In the genomic region with DNA sequence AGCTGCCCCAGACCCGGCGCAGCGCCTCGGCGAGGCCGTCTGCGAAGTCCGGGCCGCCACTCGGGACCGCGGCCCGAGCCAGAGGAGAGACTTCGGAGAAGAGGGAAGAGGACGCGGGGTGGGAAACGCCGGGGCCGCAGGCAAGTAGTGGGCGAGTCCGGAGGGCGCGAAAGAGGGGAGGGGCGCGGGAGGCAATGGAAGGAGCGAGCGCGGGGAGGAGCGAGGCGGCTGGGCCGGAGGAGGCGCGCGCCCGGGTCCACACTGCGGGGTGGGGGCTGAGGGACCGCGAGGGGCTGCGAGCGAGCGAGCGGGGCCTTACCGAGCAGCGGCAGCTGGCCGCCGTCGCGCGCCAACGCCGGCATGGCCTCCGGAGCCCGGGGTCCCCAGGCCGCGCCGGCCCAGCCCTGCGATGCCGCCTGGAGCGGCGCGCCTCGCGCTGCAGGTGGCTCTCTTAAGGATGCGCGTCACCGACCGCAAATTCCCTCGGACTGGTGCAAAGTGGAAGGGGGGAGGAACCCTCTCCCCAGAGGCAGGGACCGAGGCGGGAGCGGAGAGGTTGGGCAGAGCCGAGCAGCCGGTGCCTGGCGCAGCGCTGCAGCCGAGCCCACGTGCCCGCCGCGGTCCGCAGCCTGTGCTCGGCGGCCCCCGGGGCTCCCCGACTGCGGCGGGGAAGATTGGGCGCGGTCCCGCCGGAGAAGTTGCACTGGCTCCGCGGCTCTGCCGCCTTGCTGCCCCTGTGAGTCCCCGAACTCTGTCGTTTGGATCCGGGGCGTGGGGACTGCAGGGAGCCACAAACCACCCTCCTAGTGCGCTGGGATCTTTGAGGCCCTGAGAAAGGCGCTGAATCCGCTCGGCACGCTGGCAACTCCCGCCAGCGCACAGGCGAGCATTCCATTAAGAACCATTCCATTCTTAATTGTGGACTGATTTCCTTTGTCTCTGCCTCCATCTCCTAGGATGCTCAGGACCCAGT, we compare ENCODE assay signal across 1 cellular context.
TF ChIP-seq lines count a peak whose summit lies in the region.

A gene (minus strand): TSS at position 428 of the 973 bp plus-strand sequence. CDS start 66 bp downstream, at position 362.

TF ChIP-seq in GM23338, 12 proteins besides CTCF, POLR2A, EP300 and RAD21 (continued from another document):
- TF ChIP-seq, protein P1, sequence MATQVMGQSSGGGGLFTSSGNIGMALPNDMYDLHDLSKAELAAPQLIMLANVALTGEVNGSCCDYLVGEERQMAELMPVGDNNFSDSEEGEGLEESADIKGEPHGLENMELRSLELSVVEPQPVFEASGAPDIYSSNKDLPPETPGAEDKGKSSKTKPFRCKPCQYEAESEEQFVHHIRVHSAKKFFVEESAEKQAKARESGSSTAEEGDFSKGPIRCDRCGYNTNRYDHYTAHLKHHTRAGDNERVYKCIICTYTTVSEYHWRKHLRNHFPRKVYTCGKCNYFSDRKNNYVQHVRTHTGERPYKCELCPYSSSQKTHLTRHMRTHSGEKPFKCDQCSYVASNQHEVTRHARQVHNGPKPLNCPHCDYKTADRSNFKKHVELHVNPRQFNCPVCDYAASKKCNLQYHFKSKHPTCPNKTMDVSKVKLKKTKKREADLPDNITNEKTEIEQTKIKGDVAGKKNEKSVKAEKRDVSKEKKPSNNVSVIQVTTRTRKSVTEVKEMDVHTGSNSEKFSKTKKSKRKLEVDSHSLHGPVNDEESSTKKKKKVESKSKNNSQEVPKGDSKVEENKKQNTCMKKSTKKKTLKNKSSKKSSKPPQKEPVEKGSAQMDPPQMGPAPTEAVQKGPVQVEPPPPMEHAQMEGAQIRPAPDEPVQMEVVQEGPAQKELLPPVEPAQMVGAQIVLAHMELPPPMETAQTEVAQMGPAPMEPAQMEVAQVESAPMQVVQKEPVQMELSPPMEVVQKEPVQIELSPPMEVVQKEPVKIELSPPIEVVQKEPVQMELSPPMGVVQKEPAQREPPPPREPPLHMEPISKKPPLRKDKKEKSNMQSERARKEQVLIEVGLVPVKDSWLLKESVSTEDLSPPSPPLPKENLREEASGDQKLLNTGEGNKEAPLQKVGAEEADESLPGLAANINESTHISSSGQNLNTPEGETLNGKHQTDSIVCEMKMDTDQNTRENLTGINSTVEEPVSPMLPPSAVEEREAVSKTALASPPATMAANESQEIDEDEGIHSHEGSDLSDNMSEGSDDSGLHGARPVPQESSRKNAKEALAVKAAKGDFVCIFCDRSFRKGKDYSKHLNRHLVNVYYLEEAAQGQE (IDR thresholded peaks at IDR 0.05; ENCODE audit: unreplicated experiment): no peak
- TF ChIP-seq EZH2 (IDR thresholded peaks at IDR 0.05; ENCODE audit: low read depth, unreplicated experiment) (peak; percentile 66), ZNF114 (CRISPR knock-in tag; IDR thresholded peaks at IDR 0.05) (no peak), EZH2phosphoT487 (IDR thresholded peaks at IDR 0.05; ENCODE audit: unreplicated experiment) (no peak), ZNF331 (CRISPR knock-in tag; IDR thresholded peaks at IDR 0.05; ENCODE audit: low read depth) (no peak), JUNB (IDR thresholded peaks at IDR 0.05; ENCODE audit: unreplicated experiment) (no peak), POLR2AphosphoS5 (IDR thresholded peaks at IDR 0.05; ENCODE audit: low read depth) (no peak), CREB1 (CRISPR knock-in tag; IDR thresholded peaks at IDR 0.05; ENCODE audit: low read depth) (peak; percentile 45; the same call in 1 of the 2 replicates)
